In genomic region chr2:155755481-155755880, GRCh38 we compare ENCODE assay signal across 7 cellular contexts.
"Had no signal": no experiment of that assay in that cellular context is flagged by ENCODE, and none has a peak within 500 bp of the region (broad histone marks: within the 10 kb centered on the region; RNA-seq: fewer than 3 reads in every experiment).

No MANE protein-coding gene starts in this region.

- H3K27ac ChIP-seq: HL-60 had no signal

- H3K4me3 ChIP-seq: GM23338, HAP-1 had no signal

- H3K4me1 ChIP-seq: HAP-1 had no signal

- H2AFZ ChIP-seq: GM23338 had no signal

- H3K36me3 ChIP-seq: HAP-1 had no signal

- H3K9me3 ChIP-seq: HAP-1 had no signal

- H3K4me2 ChIP-seq: GM23338 had no signal

- DNase-seq: H7, HFFc6, KG1 had no signal

- ATAC-seq: GM23338, HCT116 had no signal
